ENCODE assay signal across 8 cellular contexts in the genomic region with DNA sequence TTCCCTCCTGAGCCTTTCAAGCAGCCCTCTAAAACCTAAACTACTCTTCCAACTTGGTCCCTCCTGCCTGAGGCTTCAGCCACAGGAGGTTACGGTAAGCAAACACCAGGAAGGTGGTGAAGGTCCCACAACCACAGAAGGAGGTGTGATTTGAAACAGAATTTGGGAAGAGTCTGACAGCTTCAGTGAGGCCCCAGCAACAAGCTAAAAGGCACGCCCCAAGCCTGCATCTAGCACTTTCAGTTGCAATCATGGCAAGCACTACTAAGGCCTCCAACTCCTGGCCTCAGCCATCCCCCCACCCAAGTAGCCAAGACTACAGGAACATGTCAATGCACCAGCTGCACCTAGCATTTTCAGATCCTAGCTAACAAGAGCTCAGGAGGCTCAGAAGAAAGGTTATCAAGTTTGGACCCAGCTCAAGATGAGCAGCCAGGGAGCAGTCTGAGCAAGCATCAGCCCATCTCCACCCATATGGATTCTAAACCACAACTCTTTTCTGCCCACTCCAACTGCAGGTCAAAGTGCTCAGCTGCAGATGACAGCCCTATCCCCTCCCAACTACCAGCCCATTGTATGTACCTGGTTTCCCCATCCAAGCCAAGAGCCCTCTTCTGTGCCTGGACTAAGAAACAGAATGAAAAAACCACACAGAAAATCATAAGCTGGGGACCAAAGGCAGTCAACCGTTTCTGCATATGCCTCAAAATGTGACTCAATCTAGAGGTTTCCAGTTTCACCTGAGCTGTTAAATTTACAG. TPM values are rescaled to one million over a fixed set of nuclear protein-coding genes. Genes with fewer than 3 reads are reported as not detected.
A peak's percentile ranks its signal among the peaks of the same experiment; 100 is the strongest.
DNase-seq lines count a peak whose midpoint lies in the region; TF ChIP-seq lines count a peak whose summit lies in the region.

No MANE protein-coding gene starts in this region.

- H3K4me3 ChIP-seq in mesodermal cell (ENCODE audit: extremely low read depth, insufficient read depth, low read length, poor library complexity, severe bottlenecking): no peak overlapping the region
- H3K4me3 ChIP-seq in BE2C (ENCODE audit: low read depth, low read length): no peak overlapping the region

- H3K9me3 ChIP-seq in mesodermal cell (ENCODE audit: control insufficient read depth, low read length) (no peaks in the 10 kb centered on the region), BE2C (no peaks in the 10 kb centered on the region)

- H3K27me3 ChIP-seq in BE2C: no peaks in the 10 kb centered on the region

- H3K27ac ChIP-seq in angular gyrus (ENCODE audit: low read depth, low read length) (peak overlapping the region; percentile 65), mesodermal cell (ENCODE audit: low read depth, low read length, severe bottlenecking) (peak overlapping the region; percentile 96)

- H3K4me1 ChIP-seq in mesodermal cell (ENCODE audit: control insufficient read depth, insufficient read depth, low read length, poor library complexity, severe bottlenecking): peaks cover 78% of the 10 kb centered on the region
- peaks cover 18% of the 10 kb centered on the region for H3K4me1 ChIP-seq in BE2C

- no peak for TF ChIP-seq CTCF in BE2C (IDR thresholded peaks at IDR 0.05; ENCODE audit: low read depth, low read length)

- DNase-seq in stimulated activated CD4-positive, alpha-beta T cell treated with anti-CD3 and anti-CD28 coated beads, Interleukin-15, amount 100 ng/mL, for 24 hours: peak; percentile 75
- DNase-seq in stimulated activated CD4-positive, alpha-beta T cell treated with anti-CD3 and anti-CD28 coated beads, Interleukin-2, amount 100 ng/mL, for 48 hours: no peak
- DNase-seq in Kasumi-1 (lab: John Stamatoyannopoulos, UW) (peak; percentile 77), NCI-H446 treated with DMSO at 0.1 percent for 48 hours (lab: John Stamatoyannopoulos, UW) (no peak), BE2C (no peak), NCI-H1048 (lab: John Stamatoyannopoulos, UW) (no peak)

- peaks cover 57% of the 10 kb centered on the region for H3K36me3 ChIP-seq in mesodermal cell (ENCODE audit: control insufficient read depth, insufficient read depth, low read length)
- H3K36me3 ChIP-seq in BE2C: peaks cover 36% of the 10 kb centered on the region

- 89 to 92% methylated on average over 3 of the region's 3 CpGs for WGBS in mesodermal cell (ENCODE audit: insufficient coverage in 2 of 2), 2 experiments

RNA-seq across cellular contexts. Expression of gene AHNAK, which starts 10.4 kb away (rescaled TPM):
- polyA plus RNA-seq in mesodermal cell (2013, experiment 1 of 2): 88.1 TPM
- polyA plus RNA-seq in mesodermal cell (2013, experiment 2 of 2): 82.4 TPM
- 7.4 TPM for polyA plus RNA-seq in BE2C (2012; ENCODE audit: insufficient read depth, insufficient read length, low read depth)

RNA-seq across cellular contexts. Expression of gene EEF1G, which starts 16.6 kb away (rescaled TPM):
- 1,929 TPM for polyA plus RNA-seq in mesodermal cell (2013, experiment 1 of 2)
- polyA plus RNA-seq in mesodermal cell (2013, experiment 2 of 2): 1,695 TPM
- 578 TPM for polyA plus RNA-seq in BE2C (2012; ENCODE audit: insufficient read depth, insufficient read length, low read depth)

RNA-seq across cellular contexts. Expression of gene TUT1, which starts 34.3 kb away (rescaled TPM):
- polyA plus RNA-seq in mesodermal cell (2013, experiment 1 of 2): 15.7 TPM
- polyA plus RNA-seq in mesodermal cell (2013, experiment 2 of 2): 13.7 TPM
- polyA plus RNA-seq in BE2C (2012; ENCODE audit: insufficient read depth, insufficient read length, low read depth): 61.8 TPM

RNA-seq across cellular contexts. Expression of gene MTA2, which starts 44.6 kb away (rescaled TPM):
- polyA plus RNA-seq in mesodermal cell (2013, experiment 1 of 2): 94.4 TPM
- 89.1 TPM for polyA plus RNA-seq in mesodermal cell (2013, experiment 2 of 2)
- polyA plus RNA-seq in BE2C (2012; ENCODE audit: insufficient read depth, insufficient read length, low read depth): 83.3 TPM

RNA-seq across cellular contexts. Expression of gene EML3, which starts 55.5 kb away (rescaled TPM):
- 49.4 TPM for polyA plus RNA-seq in mesodermal cell (2013, experiment 1 of 2)
- polyA plus RNA-seq in mesodermal cell (2013, experiment 2 of 2): 33.5 TPM
- 33.4 TPM for polyA plus RNA-seq in BE2C (2012; ENCODE audit: insufficient read depth, insufficient read length, low read depth)

Comparison
In these comparisons a context has a peak if more than half of its experiments do, and no peak if none do; other contexts are left out.
1. DNase-seq: peak in stimulated activated CD4-positive, alpha-beta T cell treated with anti-CD3 and anti-CD28 coated beads, Interleukin-15, amount 100 ng/mL, for 24 hours (single experiment) and Kasumi-1 (2 of 2); none in stimulated activated CD4-positive, alpha-beta T cell treated with anti-CD3 and anti-CD28 coated beads, Interleukin-2, amount 100 ng/mL, for 48 hours (0 of 2), NCI-H446 treated with DMSO at 0.1 percent for 48 hours (single experiment), BE2C (single experiment) and NCI-H1048 (single experiment).